ENCODE assay signal across 14 cellular contexts in the genomic region with DNA sequence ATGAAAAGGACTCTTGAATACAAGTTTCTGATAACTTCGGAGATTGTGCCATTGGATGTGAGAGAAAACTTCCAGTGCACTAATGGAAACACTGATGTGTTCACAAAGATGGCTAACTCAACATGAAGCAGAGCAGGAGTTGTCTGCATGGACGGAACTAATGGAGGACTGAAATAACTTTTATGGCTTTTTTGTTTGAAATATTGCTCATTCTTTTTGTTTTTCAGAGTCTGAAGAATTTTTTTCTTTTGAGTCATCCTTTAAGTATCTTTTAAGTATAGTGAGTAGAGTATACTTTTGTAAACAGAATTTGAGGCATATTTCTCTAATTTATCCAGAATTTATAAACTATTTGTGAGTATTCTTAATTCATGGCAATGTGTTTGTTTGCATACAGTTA.
"Had no signal": no experiment of that assay in that cellular context is flagged by ENCODE, and none has a peak within 500 bp of the region (broad histone marks: within the 10 kb centered on the region; RNA-seq: fewer than 3 reads in every experiment).

No MANE protein-coding gene starts in this region.

- H3K36me3 ChIP-seq: adrenal gland, colonic mucosa, suprapubic skin, transverse colon had no signal

- H3K4me3 ChIP-seq: adrenal gland, colonic mucosa, esophagus muscularis mucosa, heart right ventricle, stomach, suprapubic skin, transverse colon had no signal

- H3K4me1 ChIP-seq: colonic mucosa had no signal

- H3K27ac ChIP-seq: adrenal gland, colonic mucosa, esophagus muscularis mucosa, heart right ventricle, stomach, suprapubic skin, transverse colon had no signal

- H3K27me3 ChIP-seq: adrenal gland, colonic mucosa, esophagus muscularis mucosa, heart right ventricle, stomach, suprapubic skin, transverse colon had no signal

- DNase-seq: activated CD4-positive, alpha-beta T cell treated with anti-CD3 and anti-CD28 coated beads, Interleukin-2, amount 50 U/mL, for 4 hours; activated CD8-positive, alpha-beta memory T cell treated with anti-CD3 and anti-CD28 coated beads for 24 hours; activated CD8-positive, alpha-beta memory T cell treated with anti-CD3 and anti-CD28 coated beads, Interleukin-2, amount 50 U/mL, for 4 hours; activated T-cell treated with anti-CD3 and anti-CD28 coated beads, Interleukin-2, amount 50 U/mL, for 24 hours; colonic mucosa; heart right ventricle; left colon; nucleus accumbens; small intestine; stomach; transverse colon had no signal

- H3K9me3 ChIP-seq: adrenal gland, colonic mucosa, esophagus muscularis mucosa, stomach, suprapubic skin, transverse colon had no signal
